ENCODE assay signal across 8 cellular contexts in the genomic region with DNA sequence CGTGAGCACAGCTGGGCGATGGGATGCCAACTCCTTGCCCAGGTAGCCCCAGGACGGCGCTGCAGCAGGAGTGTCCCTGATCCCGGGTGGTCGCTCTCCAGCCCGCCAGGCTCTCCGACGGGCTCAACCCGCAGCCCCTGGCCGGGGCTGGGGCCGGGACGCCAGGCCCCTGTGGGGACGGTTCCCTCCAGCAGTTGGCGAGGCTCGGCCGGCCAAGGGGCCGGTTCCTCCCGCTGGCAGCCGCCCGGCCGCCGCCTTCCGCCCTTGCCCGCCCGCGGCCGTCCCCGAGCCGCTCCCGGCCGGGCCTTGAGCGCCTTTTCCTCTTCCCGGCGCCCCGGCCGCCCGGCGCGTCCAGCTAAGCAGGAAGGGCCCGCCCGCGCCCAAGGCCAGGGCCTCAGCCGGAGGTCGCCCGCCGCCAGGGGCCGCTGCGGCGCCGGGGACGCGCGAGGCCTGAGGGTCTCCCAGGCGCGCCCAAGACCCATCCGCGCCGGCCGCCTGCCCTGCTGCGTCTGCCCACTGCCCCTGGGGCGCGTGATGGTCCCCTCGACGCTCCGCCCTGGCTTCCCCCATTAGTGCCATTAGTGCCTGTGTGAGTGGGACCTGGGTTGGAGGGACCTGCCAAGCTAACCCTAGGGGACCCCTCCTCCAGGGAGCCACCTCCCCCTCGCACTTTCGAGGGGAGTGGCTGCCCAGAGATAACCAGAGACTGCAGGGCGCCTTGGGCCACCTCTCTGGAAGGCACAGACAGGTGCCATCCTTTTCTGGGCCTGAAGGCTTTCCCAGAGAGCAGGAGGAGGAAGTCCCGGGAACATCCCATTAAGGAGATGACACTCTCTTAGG.
DNase-seq lines count a peak whose midpoint lies in the region; ATAC-seq, FAIRE-seq and TF ChIP-seq lines count a peak whose summit lies in the region.

No MANE protein-coding gene starts in this region.

- ATAC-seq in activated CD8-positive, alpha-beta memory T cell treated with anti-CD3 and anti-CD28 coated beads, Interleukin-2, amount 10 ng/mL, durations not matched to agents 7 days and 5 days: peak; percentile 28
- ATAC-seq in HG03442 (IDR thresholded peaks at IDR 0.05; ENCODE audit: unreplicated experiment): no peak

- peak overlapping the region; percentile 71; the same call in 1 of the 2 replicates for H2AFZ ChIP-seq in GM23248

- FAIRE-seq in frontal cortex (lab: Jason Lieb, UNC): no peak

- no peaks in the 10 kb centered on the region for H4K20me1 ChIP-seq in GM23248 (ENCODE audit: insufficient read depth)

- H3K27me3 ChIP-seq in GM23248 (replicated peaks; ENCODE audit: insufficient read depth): 0 out of 2 replicates have a peak, but pooled peaks cover 3% of the 10 kb centered on the region
- no peaks in the 10 kb centered on the region for H3K27me3 ChIP-seq in vagina

- peak; percentile 87 for TF ChIP-seq CTCF in progenitor cell of endocrine pancreas (IDR thresholded peaks at IDR 0.05; ENCODE audit: unreplicated experiment)
- TF ChIP-seq CTCF in vagina (IDR thresholded peaks at IDR 0.05): peak in 1 of 3 experiments; percentile 8

- no peaks in the 10 kb centered on the region for H3K9me3 Mint-ChIP-seq in activated CD8-positive, alpha-beta memory T cell treated with anti-CD3 and anti-CD28 coated beads, Interleukin-2, amount 10 ng/mL, durations not matched to agents 7 days and 5 days (ENCODE audit: low read depth)
- H3K9me3 Mint-ChIP-seq in progenitor cell of endocrine pancreas (ENCODE audit: low read depth): no peaks in the 10 kb centered on the region

- H3F3A ChIP-seq in GM23248 (ENCODE audit: insufficient read depth): no peaks in the 10 kb centered on the region

- CTCF ChIA-PET in activated CD8-positive, alpha-beta memory T cell treated with anti-CD3 and anti-CD28 coated beads, Interleukin-2, amount 10 ng/mL, durations not matched to agents 7 days and 5 days (lab: Charles Lee): interaction anchor here (1.5 to 16.2 kb wide), 5 partner anchors 10 to 231 kb away, joined by 3 to 322 read pairs (median 8); partner anchors contain the start of gene WNT7A

- H3K36me3 ChIP-seq in GM23248 (ENCODE audit: low read depth) (no peaks in the 10 kb centered on the region), vagina (no peaks in the 10 kb centered on the region)

- peaks cover 16% of the 10 kb centered on the region for H3K4me1 Mint-ChIP-seq in activated CD8-positive, alpha-beta memory T cell treated with anti-CD3 and anti-CD28 coated beads, Interleukin-2, amount 10 ng/mL, durations not matched to agents 7 days and 5 days
- no peaks in the 10 kb centered on the region for H3K4me1 Mint-ChIP-seq in progenitor cell of endocrine pancreas (ENCODE audit: low read depth)

- H3K79me2 ChIP-seq in GM23248 (ENCODE audit: insufficient read depth): no peaks in the 10 kb centered on the region

- H3K27ac ChIP-seq in GM23248: no peak overlapping the region
- no peak overlapping the region for H3K27ac ChIP-seq in vagina

- intact Hi-C loops in vagina (cut with DNase I): no loop called here

- peak; percentile 34 for DNase-seq in ACHN
- peak; percentile 78 for DNase-seq in GM23248
- no peak for DNase-seq in activated CD8-positive, alpha-beta memory T cell treated with anti-CD3 and anti-CD28 coated beads, Interleukin-2, amount 10 ng/mL, durations not matched to agents 7 days and 5 days
- DNase-seq in frontal cortex (ENCODE audit: low spot score in 2 of 2): peak; percentile 66 to 69
- DNase-seq in progenitor cell of endocrine pancreas (ENCODE audit: low spot score, unreplicated experiment): peak; percentile 83
- DNase-seq in vagina (ENCODE audit: extremely low spot score in 2 of 2): no peak
- no peak for DNase-seq in effector CD8-positive, alpha-beta T cell (lab: John Stamatoyannopoulos, UW)

- H3K27ac Mint-ChIP-seq in activated CD8-positive, alpha-beta memory T cell treated with anti-CD3 and anti-CD28 coated beads, Interleukin-2, amount 10 ng/mL, durations not matched to agents 7 days and 5 days: no peak overlapping the region
- H3K27ac Mint-ChIP-seq in progenitor cell of endocrine pancreas: no peak overlapping the region

- peak overlapping the region; percentile 69 for H3K9ac ChIP-seq in GM23248

- no peak for TF ChIP-seq POLR2A in vagina (IDR thresholded peaks at IDR 0.05)

- peak overlapping the region; percentile 51 for H3K4me3 ChIP-seq in GM23248
- peak overlapping the region in 1 of 2 donors; percentile 18 for H3K4me3 ChIP-seq in vagina

- H3K9me3 ChIP-seq in GM23248 (ENCODE audit: low read depth) (no peaks in the 10 kb centered on the region), vagina (no peaks in the 10 kb centered on the region)

- H3K4me1 ChIP-seq in GM23248 (ENCODE audit: insufficient read depth) (no peaks in the 10 kb centered on the region), vagina (no peaks in the 10 kb centered on the region)

- no peak overlapping the region for H3K4me3 Mint-ChIP-seq in activated CD8-positive, alpha-beta memory T cell treated with anti-CD3 and anti-CD28 coated beads, Interleukin-2, amount 10 ng/mL, durations not matched to agents 7 days and 5 days
- H3K4me3 Mint-ChIP-seq in progenitor cell of endocrine pancreas (ENCODE audit: low read depth): no peak overlapping the region

- no peaks in the 10 kb centered on the region for H3K36me3 Mint-ChIP-seq in activated CD8-positive, alpha-beta memory T cell treated with anti-CD3 and anti-CD28 coated beads, Interleukin-2, amount 10 ng/mL, durations not matched to agents 7 days and 5 days
- no peaks in the 10 kb centered on the region for H3K36me3 Mint-ChIP-seq in progenitor cell of endocrine pancreas (ENCODE audit: insufficient read depth)

- H3K27me3 Mint-ChIP-seq in activated CD8-positive, alpha-beta memory T cell treated with anti-CD3 and anti-CD28 coated beads, Interleukin-2, amount 10 ng/mL, durations not matched to agents 7 days and 5 days: peaks cover 43% of the 10 kb centered on the region
- peaks cover 83% of the 10 kb centered on the region for H3K27me3 Mint-ChIP-seq in progenitor cell of endocrine pancreas

- peak overlapping the region; percentile 48 for H3K4me2 ChIP-seq in GM23248 (ENCODE audit: unreplicated experiment)

- 17 to 20% methylated on average over 28 to 40 of the region's 70 CpGs for WGBS in GM23248 (ENCODE audit: low coverage in 1 of 2, low lambda C conversion rate in 2 of 2, missing lambda C conversion rate in 2 of 2), 2 experiments

- in situ Hi-C loops in ACHN (cut with HindIII; ENCODE audit: low pct_ligation_motif_present, low pct_unique_long_range_greater_than_20kb, low sequenced_read_pairs): no loop called here
- in situ Hi-C loops in GM23248 (cut with MboI): no loop called here

- H3K9me2 ChIP-seq in GM23248 (ENCODE audit: insufficient read depth): no peaks in the 10 kb centered on the region

Comparison
In these comparisons a context has a peak if more than half of its experiments do, and no peak if none do; other contexts are left out.
1. DNase-seq: peak in ACHN (single experiment), GM23248 (single experiment), frontal cortex (2 of 2) and progenitor cell of endocrine pancreas (single experiment); none in activated CD8-positive, alpha-beta memory T cell treated with anti-CD3 and anti-CD28 coated beads, Interleukin-2, amount 10 ng/mL, durations not matched to agents 7 days and 5 days (single experiment), vagina (0 of 2) and effector CD8-positive, alpha-beta T cell (single experiment).